14 cellular contexts compared by ENCODE assay signal in genomic region chr11:46410021-46410420, GRCh38. TPM values are rescaled to one million over a fixed set of nuclear protein-coding genes. Genes with fewer than 3 reads are reported as not detected.
A peak's percentile ranks its signal among the peaks of the same experiment; 100 is the strongest.
DNase-seq lines count a peak whose midpoint lies in the region; ATAC-seq, FAIRE-seq and TF ChIP-seq lines count a peak whose summit lies in the region.
"Had no signal": no experiment of that assay in that cellular context is flagged by ENCODE, and none has a peak within 500 bp of the region (broad histone marks: within the 10 kb centered on the region; RNA-seq: fewer than 3 reads in every experiment).

No MANE protein-coding gene starts in this region.

- H2AFZ ChIP-seq in K562 (ENCODE audit: low read depth, low read length), result no peak overlapping the region
- no peak overlapping the region for H2AFZ ChIP-seq in Karpas-422 (ENCODE audit: low read length)

- H3K4me1 ChIP-seq in K562 (replicated peaks in 1 of 2; ENCODE audit: control insufficient read depth in 2 of 2, insufficient read depth in 2 of 2, low read length in 2 of 2), result peaks cover 0 to 4% of the 10 kb centered on the region in 2 experiments; a peak in 1 of 5 replicates
- H3K4me1 ChIP-seq in Karpas-422 (ENCODE audit: low read length), result no peaks in the 10 kb centered on the region
- H3K4me1 ChIP-seq: pancreas had no signal

- H3K27ac ChIP-seq in K562 (ENCODE audit: extremely low read depth, low read depth, low read length) (no peak overlapping the region), Karpas-422 (ENCODE audit: low read length) (no peak overlapping the region)
- H3K27ac ChIP-seq: esophagus muscularis mucosa, pancreas had no signal

- H3K4me3 ChIP-seq in K562 (no peak overlapping the region), Karpas-422 (ENCODE audit: low read length) (no peak overlapping the region)
- H3K4me3 ChIP-seq: esophagus muscularis mucosa, pancreas had no signal

- H3K4me2 ChIP-seq in K562 (ENCODE audit: insufficient read depth, low read length) (no peak overlapping the region), Karpas-422 (ENCODE audit: low read depth, low read length, poor library complexity, severe bottlenecking) (no peak overlapping the region)

- no peaks in the 10 kb centered on the region for H3K27me3 ChIP-seq in K562 (ENCODE audit: control insufficient read depth in 2 of 2, insufficient read depth in 2 of 2, low read length in 2 of 2)
- H3K27me3 ChIP-seq in Karpas-422 (ENCODE audit: low read length), result no peaks in the 10 kb centered on the region
- H3K27me3 ChIP-seq: esophagus muscularis mucosa, pancreas had no signal

- H3K9me1 ChIP-seq in K562 (ENCODE audit: control insufficient read depth, insufficient read depth, low read length), result no peaks in the 10 kb centered on the region

- intact Hi-C loops in K562 (cut with micrococcal nuclease), result loop anchor here (5.0 kb wide), 1 partner anchor 127 kb away; no protein-coding TSS in a partner anchor

- FAIRE-seq in K562 (lab: Jason Lieb, UNC), result no peak
- FAIRE-seq: pancreas had no signal

- TF ChIP-seq POLR2A in K562 (conservative IDR thresholded peaks at IDR 0.05), result no peak

- H3K79me2 ChIP-seq in K562 (ENCODE audit: control insufficient read depth, insufficient read depth, low read length) (no peaks in the 10 kb centered on the region), Karpas-422 (ENCODE audit: low read length) (no peaks in the 10 kb centered on the region)

- CTCF ChIA-PET in GM10248 (lab: Yijun Ruan, JAX), result interaction anchor here (1.1 to 3.6 kb wide), 7 partner anchors 18 to 121 kb away, joined by 3 to 15 read pairs (median 5); partner anchors contain the start of gene CHRM4
- CTCF ChIA-PET in K562 (lab: Yijun Ruan, JAX; ENCODE audit: low intra/inter-chr PET ratio), result no interaction called here

- peak in 1 of 2 experiments; percentile 56; a peak in 2 of 4 replicates for TF ChIP-seq RAD21 in K562 (CRISPR knock-in tag; conservative IDR thresholded peaks at IDR 0.05 in 1 of 2, IDR thresholded peaks at IDR 0.05 in 1 of 2)

- peak; percentile 8 for TF ChIP-seq CTCF in GM10248 (IDR thresholded peaks at IDR 0.05; ENCODE audit: control extremely low read depth, extremely low read depth, low read depth, missing control alignments)
- peak; percentile 21 to 46 (median 43); a peak in 4 of 6 replicates for TF ChIP-seq CTCF in K562 (IDR thresholded peaks at IDR 0.05 in 2 of 3, conservative IDR thresholded peaks at IDR 0.05 in 1 of 3; ENCODE audit: insufficient read depth in 2 of 3, low read depth in 1 of 3, low read length in 3 of 3)

- POLR2A ChIA-PET in GM10248 (lab: Yijun Ruan, JAX) (no interaction called here), K562 (lab: Yijun Ruan, JAX) (interaction anchor here (0.7 to 2.0 kb wide), 5 partner anchors 9 to 17 kb away, joined by 3 to 5 read pairs (median 3); no protein-coding TSS in a partner anchor)

- no TSS peak for BruUV-seq in K562 (replicated peaks; lab: Mats Ljungman, UMichigan)

- no peaks in the 10 kb centered on the region; the same call in 1 of the 2 replicates for H4K20me1 ChIP-seq in K562 (replicated peaks; ENCODE audit: control insufficient read depth, insufficient read depth, low read length)
- no peaks in the 10 kb centered on the region for H4K20me1 ChIP-seq in Karpas-422 (ENCODE audit: insufficient read depth, low read depth, low read length)

- H3K9me3 ChIP-seq in K562 (replicated peaks; ENCODE audit: control insufficient read depth, insufficient read depth, low read depth, low read length) (no peaks in the 10 kb centered on the region), Karpas-422 (ENCODE audit: low read length) (no peaks in the 10 kb centered on the region)
- H3K9me3 ChIP-seq: esophagus muscularis mucosa, pancreas had no signal

- no peak overlapping the region; a peak in 1 of 4 replicates for H3K9ac ChIP-seq in K562 (ENCODE audit: insufficient read depth in 1 of 2, low read depth in 2 of 2, low read length in 2 of 2)
- no peak overlapping the region for H3K9ac ChIP-seq in Karpas-422 (ENCODE audit: low read length)

- 83% methylated on average over 4 of the region's 5 CpGs for WGBS in K562 (ENCODE audit: insufficient coverage, low coverage, missing lambda C conversion rate)

- in situ Hi-C loops in K562 (cut with MboI), result no loop called here

- DNase-seq in GM10248 (ENCODE audit: extremely low spot score) (no peak), NCI-H1092 (lab: John Stamatoyannopoulos, UW) (peak; percentile 39), K562 (ENCODE audit: extremely low read depth in 1 of 4, low spot score in 3 of 4) (peak in 1 of 4 experiments; percentile 29), medulla oblongata (ENCODE audit: extremely low spot score) (peak; percentile 22), DMS53 treated with DMSO at 0.1 percent for 48 hours (lab: John Stamatoyannopoulos, UW; ENCODE audit: unreplicated experiment) (no peak), Karpas-422 (no peak), RPMI8226 (no peak)
- DNase-seq: amniotic stem cell; left cardiac atrium; NCI-H526 treated with DMSO at 0.1 percent for 48 hours; stimulated activated CD4-positive, alpha-beta T cell treated with anti-CD3 and anti-CD28 coated beads, Interleukin-4, amount 100 ng/mL, for 4 hours had no signal

- H3K36me3 ChIP-seq in K562 (ENCODE audit: control insufficient read depth, insufficient read depth, low read length) (peaks cover 53% of the 10 kb centered on the region; the same call in 2 of the 3 replicates), Karpas-422 (ENCODE audit: insufficient read depth, low read length) (peaks cover 6% of the 10 kb centered on the region; the same call in 1 of the 2 replicates)

- no peaks in the 10 kb centered on the region for H3K9me2 ChIP-seq in Karpas-422 (replicated peaks; ENCODE audit: insufficient read depth, low read length)

- peak; percentile 77 for ATAC-seq in K562
- no peak for ATAC-seq in GM21367 (IDR thresholded peaks at IDR 0.05; ENCODE audit: unreplicated experiment)
- ATAC-seq: pancreas had no signal

- TF ChIP-seq EP300 in K562 (IDR thresholded peaks at IDR 0.05; ENCODE audit: low read length), result no peak

TF ChIP-seq in K562, 482 proteins besides CTCF, POLR2A, EP300 and RAD21 (continues in another document):
- TF ChIP-seq DACH1 (IDR thresholded peaks at IDR 0.05; ENCODE audit: partially characterized antibody) (no peak), ZBTB33 (CRISPR knock-in tag; IDR thresholded peaks at IDR 0.05) (no peak), POLR2AphosphoS2 (IDR thresholded peaks at IDR 0.05; ENCODE audit: low read length) (no peak)

RNA-seq across cellular contexts. Expression of gene CHRM4, which starts 18.4 kb away (rescaled TPM):
- total RNA-seq in K562 (2011; cell fraction: chromatin; rRNA removed; ENCODE audit: low replicate concordance), result 1.0 and 3.7 TPM in 2 replicates
- total RNA-seq in K562 (2011; cell fraction: nucleolus; rRNA removed), result 1.6 and 4.0 TPM in 2 replicates
- 1.2 TPM in 2 replicates for total RNA-seq in K562 (2011; cell fraction: nucleoplasm; rRNA removed)
- total RNA-seq in K562 (2014; rRNA removed), result 0.73 and 1.3 TPM in 2 replicates
- total RNA-seq in K562 (2014; rRNA removed; fragmentation: Illumina TruSeq; extraction: Trizol), result 0.19 and 0.22 TPM in 2 replicates
- total RNA-seq in K562 (2015; rRNA removed; fragmentation: Illumina TruSeq; extraction: Trizol), result 0.22 and 0.49 TPM in 2 replicates
- 0.89 and 1.0 TPM in 2 replicates for total RNA-seq in K562 (2021)
- polyA plus RNA-seq in K562 (2011; rRNA removed), result 0.62 and 0.74 TPM in 2 replicates
- 0.84 and 2.3 TPM in 2 replicates for polyA plus RNA-seq in K562 (2011; cell fraction: cytosol; rRNA removed)
- 0.60 and 1.5 TPM in 2 replicates for polyA plus RNA-seq in K562 (2011; cell fraction: nucleus; rRNA removed)
- polyA plus RNA-seq in K562 (2012), result 0.35 and 0.68 TPM in 2 replicates
- polyA plus RNA-seq in K562 (2014; fragmentation: Illumina TruSeq; extraction: Trizol), result 0.40 and 0.76 TPM in 2 replicates
- not detected for polyA plus RNA-seq in K562 (2014; fragmentation: Nextera tagmentation; extraction: Ambion mirVana)
- polyA plus RNA-seq in K562 (2014; rRNA removed), result 0.33 and 0.58 TPM in 2 replicates
- polyA minus RNA-seq in K562 (2011; rRNA and poly(A)+ RNA removed), result 0.42 and 1.1 TPM in 2 replicates
- polyA minus RNA-seq in K562 (2011; cell fraction: cytosol; rRNA and poly(A)+ RNA removed), result 1.6 TPM in 1 of 2 replicates, not detected in the other
- 0.89 and 2.6 TPM in 2 replicates for polyA minus RNA-seq in K562 (2011; cell fraction: nucleus; rRNA and poly(A)+ RNA removed)
- total RNA-seq in Karpas-422 (2014; rRNA removed; shearing (Covaris generic); ENCODE audit: low replicate concordance), result not detected in 2 replicates

RNA-seq across cellular contexts. Expression of gene MDK, which starts 28.6 kb away (rescaled TPM):
- total RNA-seq in K562 (2011; cell fraction: chromatin; rRNA removed; ENCODE audit: low replicate concordance), result 91.4 and 271 TPM in 2 replicates
- total RNA-seq in K562 (2011; cell fraction: nucleolus; rRNA removed), result 402 and 460 TPM in 2 replicates
- total RNA-seq in K562 (2011; cell fraction: nucleoplasm; rRNA removed), result 333 and 334 TPM in 2 replicates
- total RNA-seq in K562 (2014; rRNA removed) (478 and 553 TPM in 2 replicates), K562 (2014; rRNA removed; fragmentation: Illumina TruSeq; extraction: Trizol) (91.5 and 123 TPM in 2 replicates), K562 (2015; rRNA removed; fragmentation: Illumina TruSeq; extraction: Trizol) (269 and 279 TPM in 2 replicates), K562 (2021) (396 and 429 TPM in 2 replicates)
- polyA plus RNA-seq in K562 (2011; rRNA removed) (343 and 350 TPM in 2 replicates), K562 (2014; fragmentation: Illumina TruSeq; extraction: Trizol) (661 and 667 TPM in 2 replicates), K562 (2014; fragmentation: Nextera tagmentation; extraction: Ambion mirVana) (10 to 100 TPM; 20.7 to 61.7 TPM), K562 (2014; rRNA removed) (700 and 703 TPM in 2 replicates)
- 540 and 788 TPM in 2 replicates for polyA plus RNA-seq in K562 (2011; cell fraction: cytosol; rRNA removed)
- 206 and 271 TPM in 2 replicates for polyA plus RNA-seq in K562 (2011; cell fraction: nucleus; rRNA removed)
- 413 and 460 TPM in 2 replicates for polyA plus RNA-seq in K562 (2012)
- 33.7 and 59.6 TPM in 2 replicates for polyA minus RNA-seq in K562 (2011; rRNA and poly(A)+ RNA removed)
- polyA minus RNA-seq in K562 (2011; cell fraction: cytosol; rRNA and poly(A)+ RNA removed), result 108 and 146 TPM in 2 replicates
- polyA minus RNA-seq in K562 (2011; cell fraction: nucleus; rRNA and poly(A)+ RNA removed), result 24.1 and 38.4 TPM in 2 replicates
- 6.9 and 21.9 TPM in 2 replicates for total RNA-seq in Karpas-422 (2014; rRNA removed; shearing (Covaris generic); ENCODE audit: low replicate concordance)

Comparison
In these comparisons a context has a peak if more than half of its experiments do, and no peak if none do; other contexts are left out.
1. DNase-seq: peak in NCI-H1092 (single experiment) and medulla oblongata (single experiment); none in GM10248 (single experiment), DMS53 treated with DMSO at 0.1 percent for 48 hours (single experiment), Karpas-422 (single experiment) and RPMI8226 (single experiment).